1 cellular context compared by ENCODE assay signal in the genomic region with DNA sequence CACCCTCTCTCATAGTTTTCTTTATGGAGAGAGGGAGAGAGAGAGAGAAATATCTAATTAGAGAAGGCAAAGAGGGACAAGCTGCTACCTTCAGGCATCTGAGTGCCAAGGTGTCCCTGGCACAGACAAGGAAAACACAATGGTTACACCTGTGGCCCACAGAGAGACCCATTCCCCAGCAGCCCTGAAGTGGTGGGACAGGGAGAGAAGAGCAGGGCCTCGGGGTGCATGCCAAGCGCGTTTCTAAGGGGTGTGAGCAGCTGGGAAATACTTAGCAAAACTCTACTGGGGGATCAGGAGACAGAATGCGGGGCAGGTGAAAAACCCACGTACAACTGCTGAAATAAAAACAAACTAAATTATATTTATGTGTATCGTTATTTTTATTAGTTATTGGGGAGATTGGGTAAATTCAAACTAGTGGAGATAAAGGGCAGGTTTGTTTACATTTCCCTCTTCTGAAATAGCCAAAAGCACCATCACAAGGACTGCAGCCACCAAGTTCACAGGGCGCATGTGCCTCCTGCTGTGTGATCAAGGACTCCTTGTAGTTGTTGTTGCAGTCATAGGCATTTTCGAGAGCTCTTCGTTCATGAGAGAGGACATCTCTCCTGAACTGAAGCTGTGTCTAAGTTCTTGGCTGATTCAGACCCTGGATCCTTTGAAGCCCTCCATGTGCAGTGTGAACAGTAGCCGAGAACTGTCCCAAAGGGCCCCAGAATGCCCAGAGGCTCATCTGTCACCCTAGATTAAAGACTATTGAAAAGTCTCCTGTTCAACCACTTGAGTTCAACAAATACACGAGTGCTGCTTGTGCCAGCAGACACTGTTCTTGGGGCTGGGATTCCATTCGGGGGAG.
A peak's percentile ranks its signal among the peaks of the same experiment; 100 is the strongest.
TF ChIP-seq lines count a peak whose summit lies in the region.

No MANE protein-coding gene starts in this region.

TF ChIP-seq in HepG2, 621 proteins besides CTCF, POLR2A, EP300 and RAD21 (continued from another document and continues in another):
- TF ChIP-seq, protein P1, sequence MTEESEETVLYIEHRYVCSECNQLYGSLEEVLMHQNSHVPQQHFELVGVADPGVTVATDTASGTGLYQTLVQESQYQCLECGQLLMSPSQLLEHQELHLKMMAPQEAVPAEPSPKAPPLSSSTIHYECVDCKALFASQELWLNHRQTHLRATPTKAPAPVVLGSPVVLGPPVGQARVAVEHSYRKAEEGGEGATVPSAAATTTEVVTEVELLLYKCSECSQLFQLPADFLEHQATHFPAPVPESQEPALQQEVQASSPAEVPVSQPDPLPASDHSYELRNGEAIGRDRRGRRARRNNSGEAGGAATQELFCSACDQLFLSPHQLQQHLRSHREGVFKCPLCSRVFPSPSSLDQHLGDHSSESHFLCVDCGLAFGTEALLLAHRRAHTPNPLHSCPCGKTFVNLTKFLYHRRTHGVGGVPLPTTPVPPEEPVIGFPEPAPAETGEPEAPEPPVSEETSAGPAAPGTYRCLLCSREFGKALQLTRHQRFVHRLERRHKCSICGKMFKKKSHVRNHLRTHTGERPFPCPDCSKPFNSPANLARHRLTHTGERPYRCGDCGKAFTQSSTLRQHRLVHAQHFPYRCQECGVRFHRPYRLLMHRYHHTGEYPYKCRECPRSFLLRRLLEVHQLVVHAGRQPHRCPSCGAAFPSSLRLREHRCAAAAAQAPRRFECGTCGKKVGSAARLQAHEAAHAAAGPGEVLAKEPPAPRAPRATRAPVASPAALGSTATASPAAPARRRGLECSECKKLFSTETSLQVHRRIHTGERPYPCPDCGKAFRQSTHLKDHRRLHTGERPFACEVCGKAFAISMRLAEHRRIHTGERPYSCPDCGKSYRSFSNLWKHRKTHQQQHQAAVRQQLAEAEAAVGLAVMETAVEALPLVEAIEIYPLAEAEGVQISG (CRISPR knock-in tag; IDR thresholded peaks at IDR 0.05) = peak; percentile 8
- TF ChIP-seq EZH2 (conservative IDR thresholded peaks at IDR 0.05; ENCODE audit: low read depth, low read length) (no peak), KMT2A (CRISPR knock-in tag; IDR thresholded peaks at IDR 0.05) (no peak), SALL1 (CRISPR knock-in tag; IDR thresholded peaks at IDR 0.05) (0 out of 2 replicates have a peak, but pooled peaks have one; percentile 5), ATAD3A (CRISPR knock-in tag; IDR thresholded peaks at IDR 0.05) (no peak), ZNF616 (CRISPR knock-in tag; IDR thresholded peaks at IDR 0.05; ENCODE audit: low read depth) (no peak), ARNT2 (CRISPR knock-in tag; IDR thresholded peaks at IDR 0.05; ENCODE audit: low read depth) (no peak), WIZ (CRISPR knock-in tag; IDR thresholded peaks at IDR 0.05) (no peak), HMG20B (CRISPR knock-in tag; conservative IDR thresholded peaks at IDR 0.05) (no peak), KLF16 (CRISPR knock-in tag; IDR thresholded peaks at IDR 0.05) (no peak), NCOA2 (CRISPR knock-in tag; IDR thresholded peaks at IDR 0.05) (no peak), ZNF17 (CRISPR knock-in tag; IDR thresholded peaks at IDR 0.05) (no peak), ZFP82 (CRISPR knock-in tag; IDR thresholded peaks at IDR 0.05; ENCODE audit: borderline replicate concordance) (no peak), SP2 (CRISPR knock-in tag; IDR thresholded peaks at IDR 0.05) (no peak), SNAI1 (CRISPR knock-in tag; IDR thresholded peaks at IDR 0.05; ENCODE audit: borderline replicate concordance) (no peak), HOXA5 (CRISPR knock-in tag; IDR thresholded peaks at IDR 0.05) (no peak), ZNF292 (CRISPR knock-in tag; IDR thresholded peaks at IDR 0.05; ENCODE audit: borderline replicate concordance, low read depth) (0 out of 2 replicates have a peak, but pooled peaks have one; percentile 34), SALL2 (CRISPR knock-in tag; IDR thresholded peaks at IDR 0.05) (no peak), RCOR2 (CRISPR knock-in tag; IDR thresholded peaks at IDR 0.05) (no peak), ZNF530 (CRISPR knock-in tag; IDR thresholded peaks at IDR 0.05; ENCODE audit: low read depth) (no peak), KLF13 (CRISPR knock-in tag; IDR thresholded peaks at IDR 0.05) (no peak), MYNN (CRISPR knock-in tag; IDR thresholded peaks at IDR 0.05; ENCODE audit: low read depth) (no peak), CBX5 (CRISPR knock-in tag; IDR thresholded peaks at IDR 0.05; ENCODE audit: borderline replicate concordance) (no peak), ZSCAN25 (CRISPR knock-in tag; IDR thresholded peaks at IDR 0.05) (no peak), FOXJ3 (CRISPR knock-in tag; IDR thresholded peaks at IDR 0.05; ENCODE audit: borderline replicate concordance) (0 out of 2 replicates have a peak, but pooled peaks have one; percentile 3), TBL1XR1 (IDR thresholded peaks at IDR 0.05; ENCODE audit: borderline replicate concordance, low read length, partially characterized antibody) (no peak), KAT8 (CRISPR knock-in tag; IDR thresholded peaks at IDR 0.05) (no peak), MTA3 (CRISPR knock-in tag; IDR thresholded peaks at IDR 0.05) (no peak), ZNF251 (CRISPR knock-in tag; IDR thresholded peaks at IDR 0.05) (no peak)
- TF ChIP-seq, protein P2, sequence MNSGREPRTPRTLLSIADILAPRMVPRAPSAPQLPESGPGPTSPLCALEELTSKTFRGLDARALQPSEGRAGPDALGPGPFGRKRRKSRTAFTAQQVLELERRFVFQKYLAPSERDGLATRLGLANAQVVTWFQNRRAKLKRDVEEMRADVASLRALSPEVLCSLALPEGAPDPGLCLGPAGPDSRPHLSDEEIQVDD (CRISPR knock-in tag; IDR thresholded peaks at IDR 0.05; ENCODE audit: borderline replicate concordance) = no peak
- TF ChIP-seq, protein P3, sequence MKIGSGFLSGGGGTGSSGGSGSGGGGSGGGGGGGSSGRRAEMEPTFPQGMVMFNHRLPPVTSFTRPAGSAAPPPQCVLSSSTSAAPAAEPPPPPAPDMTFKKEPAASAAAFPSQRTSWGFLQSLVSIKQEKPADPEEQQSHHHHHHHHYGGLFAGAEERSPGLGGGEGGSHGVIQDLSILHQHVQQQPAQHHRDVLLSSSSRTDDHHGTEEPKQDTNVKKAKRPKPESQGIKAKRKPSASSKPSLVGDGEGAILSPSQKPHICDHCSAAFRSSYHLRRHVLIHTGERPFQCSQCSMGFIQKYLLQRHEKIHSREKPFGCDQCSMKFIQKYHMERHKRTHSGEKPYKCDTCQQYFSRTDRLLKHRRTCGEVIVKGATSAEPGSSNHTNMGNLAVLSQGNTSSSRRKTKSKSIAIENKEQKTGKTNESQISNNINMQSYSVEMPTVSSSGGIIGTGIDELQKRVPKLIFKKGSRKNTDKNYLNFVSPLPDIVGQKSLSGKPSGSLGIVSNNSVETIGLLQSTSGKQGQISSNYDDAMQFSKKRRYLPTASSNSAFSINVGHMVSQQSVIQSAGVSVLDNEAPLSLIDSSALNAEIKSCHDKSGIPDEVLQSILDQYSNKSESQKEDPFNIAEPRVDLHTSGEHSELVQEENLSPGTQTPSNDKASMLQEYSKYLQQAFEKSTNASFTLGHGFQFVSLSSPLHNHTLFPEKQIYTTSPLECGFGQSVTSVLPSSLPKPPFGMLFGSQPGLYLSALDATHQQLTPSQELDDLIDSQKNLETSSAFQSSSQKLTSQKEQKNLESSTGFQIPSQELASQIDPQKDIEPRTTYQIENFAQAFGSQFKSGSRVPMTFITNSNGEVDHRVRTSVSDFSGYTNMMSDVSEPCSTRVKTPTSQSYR (CRISPR knock-in tag; IDR thresholded peaks at IDR 0.05; ENCODE audit: borderline replicate concordance) = no peak
- TF ChIP-seq, protein P4, sequence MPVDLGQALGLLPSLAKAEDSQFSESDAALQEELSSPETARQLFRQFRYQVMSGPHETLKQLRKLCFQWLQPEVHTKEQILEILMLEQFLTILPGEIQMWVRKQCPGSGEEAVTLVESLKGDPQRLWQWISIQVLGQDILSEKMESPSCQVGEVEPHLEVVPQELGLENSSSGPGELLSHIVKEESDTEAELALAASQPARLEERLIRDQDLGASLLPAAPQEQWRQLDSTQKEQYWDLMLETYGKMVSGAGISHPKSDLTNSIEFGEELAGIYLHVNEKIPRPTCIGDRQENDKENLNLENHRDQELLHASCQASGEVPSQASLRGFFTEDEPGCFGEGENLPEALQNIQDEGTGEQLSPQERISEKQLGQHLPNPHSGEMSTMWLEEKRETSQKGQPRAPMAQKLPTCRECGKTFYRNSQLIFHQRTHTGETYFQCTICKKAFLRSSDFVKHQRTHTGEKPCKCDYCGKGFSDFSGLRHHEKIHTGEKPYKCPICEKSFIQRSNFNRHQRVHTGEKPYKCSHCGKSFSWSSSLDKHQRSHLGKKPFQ (CRISPR knock-in tag; IDR thresholded peaks at IDR 0.05; ENCODE audit: insufficient replicate concordance) = peak; percentile 13
- TF ChIP-seq, protein P5, sequence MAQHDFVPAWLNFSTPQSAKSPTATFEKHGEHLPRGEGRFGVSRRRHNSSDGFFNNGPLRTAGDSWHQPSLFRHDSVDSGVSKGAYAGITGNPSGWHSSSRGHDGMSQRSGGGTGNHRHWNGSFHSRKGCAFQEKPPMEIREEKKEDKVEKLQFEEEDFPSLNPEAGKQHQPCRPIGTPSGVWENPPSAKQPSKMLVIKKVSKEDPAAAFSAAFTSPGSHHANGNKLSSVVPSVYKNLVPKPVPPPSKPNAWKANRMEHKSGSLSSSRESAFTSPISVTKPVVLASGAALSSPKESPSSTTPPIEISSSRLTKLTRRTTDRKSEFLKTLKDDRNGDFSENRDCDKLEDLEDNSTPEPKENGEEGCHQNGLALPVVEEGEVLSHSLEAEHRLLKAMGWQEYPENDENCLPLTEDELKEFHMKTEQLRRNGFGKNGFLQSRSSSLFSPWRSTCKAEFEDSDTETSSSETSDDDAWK (CRISPR knock-in tag; IDR thresholded peaks at IDR 0.05) = no peak
- TF ChIP-seq, protein P6, sequence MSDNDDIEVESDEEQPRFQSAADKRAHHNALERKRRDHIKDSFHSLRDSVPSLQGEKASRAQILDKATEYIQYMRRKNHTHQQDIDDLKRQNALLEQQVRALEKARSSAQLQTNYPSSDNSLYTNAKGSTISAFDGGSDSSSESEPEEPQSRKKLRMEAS (IDR thresholded peaks at IDR 0.05) = peak; percentile 59; the same call in 1 of the 2 replicates
- TF ChIP-seq, protein P7, sequence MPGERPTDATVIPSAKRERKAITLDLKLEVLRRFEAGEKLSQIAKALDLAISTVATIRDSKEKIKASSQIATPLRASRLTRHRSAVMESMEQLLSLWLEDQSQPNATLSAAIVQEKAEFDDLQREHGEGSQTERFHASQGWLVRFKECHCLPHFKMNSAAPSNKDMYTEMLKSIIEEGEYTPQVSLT (CRISPR knock-in tag; IDR thresholded peaks at IDR 0.05; ENCODE audit: borderline replicate concordance, low read depth) = no peak
- TF ChIP-seq, protein P8, sequence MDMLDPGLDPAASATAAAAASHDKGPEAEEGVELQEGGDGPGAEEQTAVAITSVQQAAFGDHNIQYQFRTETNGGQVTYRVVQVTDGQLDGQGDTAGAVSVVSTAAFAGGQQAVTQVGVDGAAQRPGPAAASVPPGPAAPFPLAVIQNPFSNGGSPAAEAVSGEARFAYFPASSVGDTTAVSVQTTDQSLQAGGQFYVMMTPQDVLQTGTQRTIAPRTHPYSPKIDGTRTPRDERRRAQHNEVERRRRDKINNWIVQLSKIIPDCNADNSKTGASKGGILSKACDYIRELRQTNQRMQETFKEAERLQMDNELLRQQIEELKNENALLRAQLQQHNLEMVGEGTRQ (IDR thresholded peaks at IDR 0.05; ENCODE audit: low read depth, low read length) = no peak
- TF ChIP-seq, protein P8 (CRISPR knock-in tag; IDR thresholded peaks at IDR 0.05; ENCODE audit: borderline replicate concordance) = no peak
- TF ChIP-seq, protein P9, sequence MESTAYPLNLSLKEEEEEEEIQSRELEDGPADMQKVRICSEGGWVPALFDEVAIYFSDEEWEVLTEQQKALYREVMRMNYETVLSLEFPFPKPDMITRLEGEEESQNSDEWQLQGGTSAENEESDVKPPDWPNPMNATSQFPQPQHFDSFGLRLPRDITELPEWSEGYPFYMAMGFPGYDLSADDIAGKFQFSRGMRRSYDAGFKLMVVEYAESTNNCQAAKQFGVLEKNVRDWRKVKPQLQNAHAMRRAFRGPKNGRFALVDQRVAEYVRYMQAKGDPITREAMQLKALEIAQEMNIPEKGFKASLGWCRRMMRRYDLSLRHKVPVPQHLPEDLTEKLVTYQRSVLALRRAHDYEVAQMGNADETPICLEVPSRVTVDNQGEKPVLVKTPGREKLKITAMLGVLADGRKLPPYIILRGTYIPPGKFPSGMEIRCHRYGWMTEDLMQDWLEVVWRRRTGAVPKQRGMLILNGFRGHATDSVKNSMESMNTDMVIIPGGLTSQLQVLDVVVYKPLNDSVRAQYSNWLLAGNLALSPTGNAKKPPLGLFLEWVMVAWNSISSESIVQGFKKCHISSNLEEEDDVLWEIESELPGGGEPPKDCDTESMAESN (CRISPR knock-in tag; conservative IDR thresholded peaks at IDR 0.05) = no peak
- TF ChIP-seq, protein P10, sequence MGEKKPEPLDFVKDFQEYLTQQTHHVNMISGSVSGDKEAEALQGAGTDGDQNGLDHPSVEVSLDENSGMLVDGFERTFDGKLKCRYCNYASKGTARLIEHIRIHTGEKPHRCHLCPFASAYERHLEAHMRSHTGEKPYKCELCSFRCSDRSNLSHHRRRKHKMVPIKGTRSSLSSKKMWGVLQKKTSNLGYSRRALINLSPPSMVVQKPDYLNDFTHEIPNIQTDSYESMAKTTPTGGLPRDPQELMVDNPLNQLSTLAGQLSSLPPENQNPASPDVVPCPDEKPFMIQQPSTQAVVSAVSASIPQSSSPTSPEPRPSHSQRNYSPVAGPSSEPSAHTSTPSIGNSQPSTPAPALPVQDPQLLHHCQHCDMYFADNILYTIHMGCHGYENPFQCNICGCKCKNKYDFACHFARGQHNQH (CRISPR knock-in tag; IDR thresholded peaks at IDR 0.05) = no peak
